Comparison of ENCODE assay signal across 20 cellular contexts in the genomic region with DNA sequence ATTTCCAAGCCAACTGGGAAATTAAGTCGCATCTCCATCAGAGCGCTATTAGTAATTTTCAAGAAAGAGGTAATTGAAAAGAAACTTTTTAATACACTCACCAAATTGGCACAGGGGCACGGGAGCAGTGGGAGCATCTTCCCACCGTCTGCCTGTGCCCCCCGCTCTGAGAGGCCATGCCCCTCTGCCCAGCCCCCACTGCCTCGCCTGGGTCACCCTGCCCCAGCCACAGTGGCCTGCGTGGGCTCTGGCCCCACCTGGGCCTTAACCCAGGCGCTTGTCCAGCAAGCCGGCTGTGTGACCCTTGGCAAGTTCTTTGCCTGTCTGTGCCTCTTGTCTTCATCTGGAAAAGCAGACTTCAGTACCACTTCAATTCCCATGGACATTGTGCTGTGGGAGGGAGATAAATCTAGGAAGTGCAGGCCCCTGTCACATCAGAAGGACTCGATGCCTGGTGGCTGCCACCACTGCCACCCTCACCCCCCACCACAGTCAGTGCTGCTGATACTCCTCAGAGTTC. TPM values are rescaled to one million over a fixed set of nuclear protein-coding genes. Genes with fewer than 3 reads are reported as not detected.
DNase-seq lines count a peak whose midpoint lies in the region; ATAC-seq and TF ChIP-seq lines count a peak whose summit lies in the region.
"Had no signal": no experiment of that assay in that cellular context is flagged by ENCODE, and none has a peak within 500 bp of the region (broad histone marks: within the 10 kb centered on the region; RNA-seq: fewer than 3 reads in every experiment).

No MANE protein-coding gene starts in this region.

- H3K79me2 ChIP-seq in GM23338 (replicated peaks; ENCODE audit: insufficient read depth) (peaks cover 100% of the 10 kb centered on the region), hepatocyte (peaks cover 34% of the 10 kb centered on the region), osteoblast (ENCODE audit: insufficient read depth, low read length) (peaks cover 93% of the 10 kb centered on the region)

- TF ChIP-seq CTCF in GM23338 (conservative IDR thresholded peaks at IDR 0.05; ENCODE audit: low read depth in 2 of 2) (no peak), WTC11 (IDR thresholded peaks at IDR 0.05) (no peak), hepatocyte (IDR thresholded peaks at IDR 0.05; ENCODE audit: poor library complexity) (no peak), osteoblast (IDR thresholded peaks at IDR 0.05; ENCODE audit: extremely low read depth, low read depth, low read length) (no peak)

- H3K4me1 ChIP-seq in GM23338 (ENCODE audit: insufficient read depth) (peaks cover 50% of the 10 kb centered on the region), hepatocyte (ENCODE audit: insufficient read depth) (peaks cover 48% of the 10 kb centered on the region), osteoblast (ENCODE audit: insufficient read depth, low read length) (peaks cover 58% of the 10 kb centered on the region)

- H3K36me3 Mint-ChIP-seq in GM23338 (ENCODE audit: low read depth) (no peaks in the 10 kb centered on the region), WTC11 (no peaks in the 10 kb centered on the region)
- H3K36me3 Mint-ChIP-seq: activated naive CD4-positive, alpha-beta T cell treated with anti-CD3 and anti-CD28 coated beads, Interleukin-2, amount 50 U/mL, for 72 hours; type B pancreatic cell had no signal

- in situ Hi-C loops in KBM-7 (cut with MboI; ENCODE audit: low pct_unique_long_range_greater_than_20kb, low sequenced_read_pairs): no loop called here

- ATAC-seq in GM23338: no peak
- no peak for ATAC-seq in WTC11
- ATAC-seq: activated naive CD4-positive, alpha-beta T cell treated with anti-CD3 and anti-CD28 coated beads, Interleukin-2, amount 50 U/mL, for 72 hours; left colon had no signal

- H3K27me3 ChIP-seq in GM23338 (ENCODE audit: insufficient read depth): no peaks in the 10 kb centered on the region
- H3K27me3 ChIP-seq in hepatocyte: no peaks in the 10 kb centered on the region
- H3K27me3 ChIP-seq in osteoblast (ENCODE audit: insufficient read depth, low read length): no peaks in the 10 kb centered on the region
- H3K27me3 ChIP-seq: BLaER1, neutrophil had no signal

- POLR2A ChIA-PET in WTC11 (lab: Charles Lee): no interaction called here

- no peaks in the 10 kb centered on the region for H3K9me3 Mint-ChIP-seq in GM23338
- no peaks in the 10 kb centered on the region for H3K9me3 Mint-ChIP-seq in WTC11
- H3K9me3 Mint-ChIP-seq: activated CD4-positive, alpha-beta T cell treated with anti-CD3 and anti-CD28 coated beads, Interleukin-2, amount 10 ng/mL, durations not matched to agents 7 days and 5 days; activated naive CD4-positive, alpha-beta T cell treated with anti-CD3 and anti-CD28 coated beads, Interleukin-2, amount 50 U/mL, for 72 hours; activated T-helper 1 cell treated with anti-CD3 and anti-CD28 coated beads, Interleukin-12 subunit alpha, Interleukin-12 subunit beta, Interleukin-2, Interleukin-4 antibody, amounts not matched to agents 30 ng/mL and 10 ng/mL and 1 ng/mL, durations not matched to agents 14 hours and 24 hours and 36 hours; type B pancreatic cell had no signal

- H3K4me3 ChIP-seq in GM23338 (no peak overlapping the region), hepatocyte (no peak overlapping the region), osteoblast (ENCODE audit: insufficient read depth, low read length) (no peak overlapping the region)
- H3K4me3 ChIP-seq: BLaER1, SK-N-MC had no signal

- H3K36me3 ChIP-seq in GM23338 (ENCODE audit: insufficient read depth) (no peaks in the 10 kb centered on the region), hepatocyte (replicated peaks; ENCODE audit: insufficient read depth, low read depth) (no peaks in the 10 kb centered on the region), osteoblast (ENCODE audit: insufficient read depth, low read length) (no peaks in the 10 kb centered on the region)
- H3K36me3 ChIP-seq: BLaER1, neutrophil had no signal

- peaks cover 83% of the 10 kb centered on the region for H4K20me1 ChIP-seq in GM23338 (replicated peaks; ENCODE audit: insufficient read depth)
- no peaks in the 10 kb centered on the region for H4K20me1 ChIP-seq in hepatocyte (ENCODE audit: insufficient read depth, poor library complexity, severe bottlenecking)
- peaks cover 42% of the 10 kb centered on the region for H4K20me1 ChIP-seq in osteoblast (ENCODE audit: insufficient read depth, low read length)
- H4K20me1 ChIP-seq: BLaER1 had no signal

- H3K27ac ChIP-seq in GM23338 (ENCODE audit: low read depth): peak overlapping the region; percentile 84; the same call in 1 of the 2 replicates
- H3K27ac ChIP-seq in hepatocyte: peak overlapping the region; percentile 96
- peak overlapping the region; percentile 96 for H3K27ac ChIP-seq in osteoblast (ENCODE audit: low read depth, low read length)
- H3K27ac ChIP-seq: BLaER1, neutrophil, SK-N-MC had no signal

- H3K4me2 ChIP-seq in GM23338 (no peak overlapping the region), hepatocyte (no peak overlapping the region), osteoblast (ENCODE audit: insufficient read depth, low read length) (no peak overlapping the region)
- H3K4me2 ChIP-seq: BLaER1 had no signal

- peaks cover 18% of the 10 kb centered on the region for H3K27me3 Mint-ChIP-seq in GM23338 (ENCODE audit: insufficient read depth, low read depth, poor library complexity)
- no peaks in the 10 kb centered on the region for H3K27me3 Mint-ChIP-seq in WTC11 (ENCODE audit: low read depth)
- H3K27me3 Mint-ChIP-seq: activated CD4-positive, alpha-beta T cell treated with anti-CD3 and anti-CD28 coated beads, Interleukin-2, amount 10 ng/mL, durations not matched to agents 7 days and 5 days had no signal

- no peak for DNase-seq in GM23338 (ENCODE audit: low spot score)
- peak; percentile 9 for DNase-seq in WTC11 (ENCODE audit: low spot score)
- no peak for DNase-seq in hepatocyte (ENCODE audit: low spot score)
- no peak for DNase-seq in osteoblast (ENCODE audit: insufficient read length, low spot score, missing footprints)
- DNase-seq in KBM-7: no peak
- DNase-seq in RPMI8226: no peak
- DNase-seq in islet precursor cell: no peak
- no peak for DNase-seq in DMS153 treated with DMSO at 0.1 percent for 48 hours (lab: John Stamatoyannopoulos, UW; ENCODE audit: unreplicated experiment)
- DNase-seq: activated CD4-positive, alpha-beta T cell treated with anti-CD3 and anti-CD28 coated beads, Interleukin-2, amount 10 ng/mL, durations not matched to agents 7 days and 5 days; MM.1S; NCI-H1436; stimulated activated CD4-positive, alpha-beta T cell treated with anti-CD3 and anti-CD28 coated beads, Interleukin-12 subunit alpha, Interleukin-12 subunit beta, amount 100 ng/mL, for 4 hours had no signal

- H3K4me3 Mint-ChIP-seq in GM23338: no peak overlapping the region
- no peak overlapping the region for H3K4me3 Mint-ChIP-seq in WTC11
- H3K4me3 Mint-ChIP-seq: activated CD4-positive, alpha-beta T cell treated with anti-CD3 and anti-CD28 coated beads, Interleukin-2, amount 10 ng/mL, durations not matched to agents 7 days and 5 days; activated T-helper 1 cell treated with anti-CD3 and anti-CD28 coated beads, Interleukin-12 subunit alpha, Interleukin-12 subunit beta, Interleukin-2, Interleukin-4 antibody, amounts not matched to agents 30 ng/mL and 10 ng/mL and 1 ng/mL, durations not matched to agents 14 hours and 24 hours and 36 hours; type B pancreatic cell had no signal

- H3F3A ChIP-seq in GM23338 (replicated peaks; ENCODE audit: low read depth): peaks cover 13% of the 10 kb centered on the region; the same call in 1 of the 2 replicates

- H3K4me1 Mint-ChIP-seq in GM23338 (peaks cover 77% of the 10 kb centered on the region), WTC11 (peaks cover 80% of the 10 kb centered on the region)
- H3K4me1 Mint-ChIP-seq: activated CD4-positive, alpha-beta T cell treated with anti-CD3 and anti-CD28 coated beads, Interleukin-2, amount 10 ng/mL, durations not matched to agents 7 days and 5 days had no signal

- no peaks in the 10 kb centered on the region for H3K9me3 ChIP-seq in hepatocyte (ENCODE audit: low read depth)
- H3K9me3 ChIP-seq in osteoblast (ENCODE audit: low read depth, low read length): no peaks in the 10 kb centered on the region
- H3K9me3 ChIP-seq: BLaER1, Caco-2, neutrophil had no signal

- peak overlapping the region; percentile 87; the same call in 1 of the 2 replicates for H3K27ac Mint-ChIP-seq in GM23338
- H3K27ac Mint-ChIP-seq in WTC11: peak overlapping the region; percentile 85
- H3K27ac Mint-ChIP-seq: activated CD4-positive, alpha-beta T cell treated with anti-CD3 and anti-CD28 coated beads, Interleukin-2, amount 10 ng/mL, durations not matched to agents 7 days and 5 days; activated naive CD4-positive, alpha-beta T cell treated with anti-CD3 and anti-CD28 coated beads, Interleukin-2, amount 50 U/mL, for 72 hours; activated T-helper 1 cell treated with anti-CD3 and anti-CD28 coated beads, Interleukin-12 subunit alpha, Interleukin-12 subunit beta, Interleukin-2, Interleukin-4 antibody, amounts not matched to agents 30 ng/mL and 10 ng/mL and 1 ng/mL, durations not matched to agents 14 hours and 24 hours and 36 hours; type B pancreatic cell had no signal

- CTCF ChIA-PET in WTC11 (lab: Charles Lee): interaction anchor here (1.0 to 1.3 kb wide), 2 partner anchors 29 to 313 kb away, joined by 4 read pairs; no protein-coding TSS in a partner anchor

- no peak overlapping the region for H2AFZ ChIP-seq in GM23338
- no peak overlapping the region for H2AFZ ChIP-seq in hepatocyte
- no peak overlapping the region for H2AFZ ChIP-seq in osteoblast (ENCODE audit: low read length)

- 94% methylated on average over 10 of the region's 10 CpGs for WGBS in hepatocyte (ENCODE audit: low lambda C conversion rate, missing lambda C conversion rate)

- H3K9me2 ChIP-seq in GM23338 (ENCODE audit: insufficient read depth) (no peaks in the 10 kb centered on the region), hepatocyte (replicated peaks; ENCODE audit: insufficient read depth) (no peaks in the 10 kb centered on the region)

RNA-seq across cellular contexts. Expression of a gene that starts 31.9 kb away (rescaled TPM):
- total RNA-seq in GM23338 (2014; rRNA removed; shearing (Covaris generic)): 41.7 and 53.6 TPM in 2 replicates
- polyA plus RNA-seq in GM23338 (2016; fragmentation: Nextera tagmentation; extraction: Ambion mirVana): 57.0 and 67.1 TPM in 2 replicates
- 45.9 to 60.9 TPM (median 48.6 TPM) in 3 replicates for total RNA-seq in WTC11 (2021)
- total RNA-seq in hepatocyte: 3.8 and 5.8 TPM in 2 replicates
- 5.3 and 6.2 TPM in 2 replicates for polyA plus RNA-seq in hepatocyte
- 3.8 and 10.1 TPM in 2 replicates for total RNA-seq in osteoblast
- total RNA-seq: activated naive CD4-positive, alpha-beta T cell treated with anti-CD3 and anti-CD28 coated beads, Interleukin-2, amount 50 U/mL, for 72 hours had no signal
